ENCODE assay signal across 9 cellular contexts in genomic region chr1:227885135-227885647, GRCh38.
A peak's percentile ranks its signal among the peaks of the same experiment; 100 is the strongest.
DNase-seq lines count a peak whose midpoint lies in the region; ATAC-seq and TF ChIP-seq lines count a peak whose summit lies in the region.
"Had no signal": no experiment of that assay in that cellular context is flagged by ENCODE, and none has a peak within 500 bp of the region (broad histone marks: within the 10 kb centered on the region; RNA-seq: fewer than 3 reads in every experiment).

No MANE protein-coding gene starts in this region.

- peaks cover 27% of the 10 kb centered on the region for H3K4me1 Mint-ChIP-seq in activated T-cell treated with anti-CD3 and anti-CD28 coated beads, Interleukin-2, amount 50 U/mL, for 4 hours (ENCODE audit: low read depth)

- no peaks in the 10 kb centered on the region for H3K36me3 ChIP-seq in heart left ventricle
- H3K36me3 ChIP-seq: gastrocnemius medialis had no signal

- H3K36me3 Mint-ChIP-seq in activated T-cell treated with anti-CD3 and anti-CD28 coated beads, Interleukin-2, amount 50 U/mL, for 4 hours (ENCODE audit: insufficient read depth), result no peaks in the 10 kb centered on the region

- ATAC-seq in activated T-cell treated with anti-CD3 and anti-CD28 coated beads, Interleukin-2, amount 50 U/mL, for 4 hours, result peak; percentile 36 to 37
- no peak for ATAC-seq in heart left ventricle

- peak overlapping the region in 9 of 12 donors; percentile 44 to 94 (median 91) for H3K27ac ChIP-seq in heart left ventricle
- H3K27ac ChIP-seq: gastrocnemius medialis had no signal

- peak; percentile 70 for DNase-seq in Jurkat, Clone E6-1 (ENCODE audit: low read depth, low spot score)
- DNase-seq in activated T-cell treated with anti-CD3 and anti-CD28 coated beads, Interleukin-2, amount 50 U/mL, for 4 hours, result no peak
- peak; percentile 8 to 66 (median 27) for DNase-seq in heart left ventricle
- DNase-seq in stimulated activated naive CD4-positive, alpha-beta T cell treated with Interleukin-2 at 50 U/mL for 16 hours (lab: John Stamatoyannopoulos, UW), result peak; percentile 6
- DNase-seq in SIG-M5 treated with dmso at 0.1 percent for 504 hours (lab: John Stamatoyannopoulos, UW; ENCODE audit: unreplicated experiment), result no peak
- no peak for DNase-seq in NOMO-1 treated with DMSO at 0.1 percent for 48 hours (lab: John Stamatoyannopoulos, UW; ENCODE audit: unreplicated experiment)
- no peak for DNase-seq in NCI-H446 treated with DMSO at 0.1 percent for 48 hours (lab: John Stamatoyannopoulos, UW)
- DNase-seq: NCI-H2029 treated with DMSO at 0.1 percent for 48 hours had no signal

- no peaks in the 10 kb centered on the region for H3K9me3 ChIP-seq in heart left ventricle
- H3K9me3 ChIP-seq: gastrocnemius medialis had no signal

- peak overlapping the region; percentile 63 for H3K4me3 Mint-ChIP-seq in activated T-cell treated with anti-CD3 and anti-CD28 coated beads, Interleukin-2, amount 50 U/mL, for 4 hours

- no peaks in the 10 kb centered on the region for H3K9me3 Mint-ChIP-seq in activated T-cell treated with anti-CD3 and anti-CD28 coated beads, Interleukin-2, amount 50 U/mL, for 4 hours

- H3K27me3 ChIP-seq in heart left ventricle, result peaks cover 0 to 5% (median 0%) of the 10 kb centered on the region in 9 donors

- peaks cover 0 to 32% (median 19%) of the 10 kb centered on the region in 12 donors for H3K4me1 ChIP-seq in heart left ventricle

- H3K27me3 Mint-ChIP-seq in activated T-cell treated with anti-CD3 and anti-CD28 coated beads, Interleukin-2, amount 50 U/mL, for 4 hours (ENCODE audit: low read depth), result no peaks in the 10 kb centered on the region

- no peak for TF ChIP-seq CTCF in heart left ventricle (IDR thresholded peaks at IDR 0.05)

- H3K4me3 ChIP-seq in Jurkat, Clone E6-1 (ENCODE audit: low read length), result no peak overlapping the region
- no peak overlapping the region for H3K4me3 ChIP-seq in heart left ventricle
- H3K4me3 ChIP-seq: gastrocnemius medialis had no signal

- intact Hi-C loops in heart left ventricle (cut with DNase I), result no loop called here

- WGBS in heart left ventricle, 4 donors, result 80 to 93% (median 91%) methylated on average over 6 to 8 of the region's 8 CpGs

- TF ChIP-seq POLR2A in heart left ventricle (IDR thresholded peaks at IDR 0.05), result no peak

Comparison
In these comparisons a context has a peak if more than half of its experiments do, and no peak if none do; other contexts are left out.
1. DNase-seq: peak in Jurkat, Clone E6-1 (single experiment), heart left ventricle (5 of 5) and stimulated activated naive CD4-positive, alpha-beta T cell treated with Interleukin-2 at 50 U/mL for 16 hours (single experiment); none in activated T-cell treated with anti-CD3 and anti-CD28 coated beads, Interleukin-2, amount 50 U/mL, for 4 hours (single experiment), SIG-M5 treated with dmso at 0.1 percent for 504 hours (single experiment), NOMO-1 treated with DMSO at 0.1 percent for 48 hours (single experiment) and NCI-H446 treated with DMSO at 0.1 percent for 48 hours (single experiment).
2. ATAC-seq: peak in activated T-cell treated with anti-CD3 and anti-CD28 coated beads, Interleukin-2, amount 50 U/mL, for 4 hours (2 of 2); none in heart left ventricle (0 of 4).